Comparison of ENCODE assay signal across 8 cellular contexts in the genomic region with DNA sequence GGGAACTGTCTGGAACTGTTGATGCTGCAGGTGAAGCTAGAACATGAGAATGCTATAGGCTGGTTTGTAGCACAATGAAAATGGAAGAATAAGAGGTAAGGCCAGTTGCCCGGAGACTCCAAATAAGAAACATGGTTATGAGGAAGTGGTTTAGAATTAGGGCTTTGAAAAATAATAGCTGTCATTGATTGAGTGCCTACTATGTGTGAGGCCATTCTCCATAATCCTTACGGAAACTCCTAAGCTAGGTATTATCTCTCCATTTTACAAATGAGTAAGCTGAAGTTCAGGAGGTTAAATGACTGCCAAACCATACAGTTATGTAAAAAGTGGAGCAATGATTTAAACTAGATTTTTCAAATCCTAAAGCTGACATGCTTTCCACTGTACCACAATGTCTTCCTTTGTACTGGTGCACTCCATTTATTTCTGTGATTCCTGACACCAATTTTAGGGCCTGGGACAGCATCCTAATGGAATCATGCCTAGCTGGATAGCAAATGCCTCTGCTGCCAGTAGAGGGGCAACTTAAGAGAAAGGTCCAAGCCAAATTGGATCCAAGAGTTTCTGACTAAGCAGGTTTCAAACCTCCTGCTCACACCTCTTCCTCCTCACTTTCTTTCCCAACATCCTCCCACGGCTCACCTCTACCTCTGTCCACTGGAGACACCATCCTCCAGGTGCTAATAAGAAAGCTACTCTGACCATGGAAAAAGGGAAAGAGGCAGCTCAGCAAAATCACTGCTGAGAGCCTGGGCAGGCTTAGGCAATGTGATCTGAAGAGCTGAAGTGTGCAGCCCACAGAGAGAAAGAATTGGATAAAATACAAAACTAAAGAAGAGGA. TPM values are rescaled to one million over a fixed set of nuclear protein-coding genes. Genes with fewer than 3 reads are reported as not detected.
DNase-seq lines count a peak whose midpoint lies in the region; ATAC-seq, FAIRE-seq and TF ChIP-seq lines count a peak whose summit lies in the region.

No MANE protein-coding gene starts in this region.

- peaks cover 13% of the 10 kb centered on the region for H3K4me1 Mint-ChIP-seq in CD4-positive, alpha-beta T cell (ENCODE audit: low read depth)
- H3K4me1 Mint-ChIP-seq in effector memory CD8-positive, alpha-beta T cell (ENCODE audit: low read depth in 2 of 2) = peaks cover 15 to 20% of the 10 kb centered on the region in 2 donors

- no peak for TF ChIP-seq CTCF in CD4-positive, alpha-beta T cell (IDR thresholded peaks at IDR 0.05)
- TF ChIP-seq CTCF in gastrocnemius medialis (IDR thresholded peaks at IDR 0.05 in 4 of 5, conservative IDR thresholded peaks at IDR 0.05 in 1 of 5) (no peak), vagina (IDR thresholded peaks at IDR 0.05) (no peak)

- no peak for DNase-seq in CD4-positive, alpha-beta T cell
- DNase-seq in effector memory CD8-positive, alpha-beta T cell = no peak
- no peak for DNase-seq in activated effector memory CD4-positive, alpha-beta T cell treated with anti-CD3 and anti-CD28 coated beads, Interleukin-2, amount 50 U/mL, for 16 hours
- DNase-seq in gastrocnemius medialis = no peak
- DNase-seq in GM19239 (ENCODE audit: insufficient read length, low spot score) = no peak
- no peak for DNase-seq in vagina (ENCODE audit: extremely low spot score in 2 of 2)

- no peak for FAIRE-seq in GM19239 (lab: Jason Lieb, UNC)

- in situ Hi-C loops in gastrocnemius medialis (cut with MboI; ENCODE audit: low sequenced_read_pairs in 4 of 4) = no loop called here

- no peaks in the 10 kb centered on the region for H3K9me3 ChIP-seq in CD4-positive, alpha-beta T cell (ENCODE audit: control insufficient read depth, low read length)
- H3K9me3 ChIP-seq in gastrocnemius medialis (no peaks in the 10 kb centered on the region), vagina (no peaks in the 10 kb centered on the region)

- no peaks in the 10 kb centered on the region for H3K36me3 Mint-ChIP-seq in CD4-positive, alpha-beta T cell (ENCODE audit: low read depth)
- H3K36me3 Mint-ChIP-seq in effector memory CD8-positive, alpha-beta T cell (ENCODE audit: insufficient read depth) = no peaks in the 10 kb centered on the region

- no peak overlapping the region for H3K4me3 Mint-ChIP-seq in CD4-positive, alpha-beta T cell
- H3K4me3 Mint-ChIP-seq in effector memory CD8-positive, alpha-beta T cell = peak overlapping the region; percentile 39 to 56

- H3K4me3 ChIP-seq in gastrocnemius medialis (no peak overlapping the region), vagina (no peak overlapping the region)

- no peaks in the 10 kb centered on the region for H3K27me3 ChIP-seq in CD4-positive, alpha-beta T cell (ENCODE audit: control insufficient read depth, insufficient read depth, low read length)
- H3K27me3 ChIP-seq in gastrocnemius medialis (no peaks in the 10 kb centered on the region), vagina (no peaks in the 10 kb centered on the region)

- no peaks in the 10 kb centered on the region for H3K9me3 Mint-ChIP-seq in CD4-positive, alpha-beta T cell
- no peaks in the 10 kb centered on the region for H3K9me3 Mint-ChIP-seq in effector memory CD8-positive, alpha-beta T cell

- no peak overlapping the region for H3K27ac ChIP-seq in CD4-positive, alpha-beta T cell (ENCODE audit: low read depth, low read length)
- no peak overlapping the region for H3K27ac ChIP-seq in gastrocnemius medialis
- no peak overlapping the region for H3K27ac ChIP-seq in vagina

- H3K27me3 Mint-ChIP-seq in CD4-positive, alpha-beta T cell = no peaks in the 10 kb centered on the region
- H3K27me3 Mint-ChIP-seq in effector memory CD8-positive, alpha-beta T cell = no peaks in the 10 kb centered on the region

- H3K27ac Mint-ChIP-seq in CD4-positive, alpha-beta T cell = peak overlapping the region; percentile 6
- H3K27ac Mint-ChIP-seq in effector memory CD8-positive, alpha-beta T cell = peak overlapping the region; percentile 33 to 88

- intact Hi-C loops in CD4-positive, alpha-beta T cell (cut with DNase I, micrococcal nuclease) = no loop called here
- intact Hi-C loops in gastrocnemius medialis (cut with DNase I; ENCODE audit: low total_unique reads) = no loop called here
- intact Hi-C loops in vagina (cut with DNase I) = no loop called here

- H3K36me3 ChIP-seq in gastrocnemius medialis (no peaks in the 10 kb centered on the region), vagina (no peaks in the 10 kb centered on the region)

- TF ChIP-seq POLR2A in gastrocnemius medialis (IDR thresholded peaks at IDR 0.05) (no peak), vagina (IDR thresholded peaks at IDR 0.05) (no peak)

- no peak for ATAC-seq in CD4-positive, alpha-beta T cell (ENCODE audit: poor library complexity)
- peak; percentile 39 for ATAC-seq in GM21367 (IDR thresholded peaks at IDR 0.05; ENCODE audit: unreplicated experiment)
- ATAC-seq in HG03520 (IDR thresholded peaks at IDR 0.05; ENCODE audit: unreplicated experiment) = peak; percentile 33
- ATAC-seq in effector memory CD8-positive, alpha-beta T cell (replicated peaks) = peak; percentile 31
- ATAC-seq in gastrocnemius medialis = no peak

- CTCF ChIA-PET in CD4-positive, alpha-beta T cell (lab: Charles Lee) = interaction anchor here (0.6 to 1.8 kb wide), 3 partner anchors 53 to 86 kb away, joined by 3 to 5 read pairs (median 4); no protein-coding TSS in a partner anchor

- POLR2A ChIA-PET in CD4-positive, alpha-beta T cell (lab: Charles Lee) = interaction anchor here (1.5 to 2.8 kb wide), 2 partner anchors 12 to 47 kb away, joined by 3 to 8 read pairs; a partner anchor contains a TSS

- H3K4me1 ChIP-seq in gastrocnemius medialis = no peaks in the 10 kb centered on the region
- H3K4me1 ChIP-seq in vagina = peaks cover 12% of the 10 kb centered on the region

RNA-seq across cellular contexts. Expression of a gene that starts 46.9 kb away (rescaled TPM):
- total RNA-seq in CD4-positive, alpha-beta T cell = 10 to 100 TPM; 73.3 to 77.3 TPM
- total RNA-seq in gastrocnemius medialis (100 to 1,000 TPM in 2 of 4 donors, 10 to 100 TPM in 2; 82.3 to 125 (median 107) TPM), vagina (237 TPM)

Comparison
In these comparisons a context has a peak if more than half of its experiments do, and no peak if none do; other contexts are left out.
1. ATAC-seq: peak in GM21367 (single experiment), HG03520 (single experiment) and effector memory CD8-positive, alpha-beta T cell (single experiment); none in CD4-positive, alpha-beta T cell (single experiment) and gastrocnemius medialis (0 of 2).